In genomic region chr22:50443202-50443601, GRCh38 we compare ENCODE assay signal across 15 cellular contexts. TPM values are rescaled to one million over a fixed set of nuclear protein-coding genes. Genes with fewer than 3 reads are reported as not detected.
DNase-seq lines count a peak whose midpoint lies in the region; ATAC-seq and TF ChIP-seq lines count a peak whose summit lies in the region.
"Had no signal": no experiment of that assay in that cellular context is flagged by ENCODE, and none has a peak within 500 bp of the region (broad histone marks: within the 10 kb centered on the region; RNA-seq: fewer than 3 reads in every experiment).

No MANE protein-coding gene starts in this region.

- H3K27ac ChIP-seq in SU-DHL-6 (ENCODE audit: low read depth, low read length) (0 out of 2 replicates have a peak overlapping the region, but pooled peaks have one; percentile 12), endodermal cell (ENCODE audit: low read depth, low read length) (peak overlapping the region; percentile 60)

- H3K4me2 ChIP-seq in SU-DHL-6 (ENCODE audit: low read depth, low read length, poor library complexity, severe bottlenecking) = no peak overlapping the region

- H3K36me3 ChIP-seq in SU-DHL-6 (ENCODE audit: low read length) = no peaks in the 10 kb centered on the region
- H3K36me3 ChIP-seq in endodermal cell (ENCODE audit: control insufficient read depth, insufficient read depth, low read length) = peaks cover 10% of the 10 kb centered on the region

- H3K4me1 ChIP-seq in endodermal cell (ENCODE audit: control insufficient read depth, insufficient read depth, low read length) = no peaks in the 10 kb centered on the region

- peak overlapping the region; percentile 85 for H3K27ac Mint-ChIP-seq in activated T-cell treated with anti-CD3 and anti-CD28 coated beads, Interleukin-2, amount 50 U/mL, for 24 hours
- H3K27ac Mint-ChIP-seq in endodermal cell = peak overlapping the region; percentile 82
- peak overlapping the region; percentile 32 for H3K27ac Mint-ChIP-seq in stimulated activated naive B cell treated with anti-CD40 and anti-IgM and Interleukin-4, amounts not matched to agents 10 μg/mL and 1 μg/mL and 100 μg/mL, for 72 hours

- CTCF ChIA-PET in GM10248 (lab: Yijun Ruan, JAX) = no interaction called here

- H3K27me3 Mint-ChIP-seq in activated T-cell treated with anti-CD3 and anti-CD28 coated beads, Interleukin-2, amount 50 U/mL, for 24 hours = no peaks in the 10 kb centered on the region
- H3K27me3 Mint-ChIP-seq in endodermal cell (ENCODE audit: insufficient read depth) = no peaks in the 10 kb centered on the region
- H3K27me3 Mint-ChIP-seq in stimulated activated naive B cell treated with anti-CD40 and anti-IgM and Interleukin-4, amounts not matched to agents 10 μg/mL and 1 μg/mL and 100 μg/mL, for 72 hours = no peaks in the 10 kb centered on the region

- no peaks in the 10 kb centered on the region for H3K79me2 ChIP-seq in SU-DHL-6 (ENCODE audit: insufficient read depth, low read length)

- H4K20me1 ChIP-seq in SU-DHL-6 (ENCODE audit: low read depth, low read length) = no peaks in the 10 kb centered on the region

- H3K4me3 ChIP-seq in SU-DHL-6 (ENCODE audit: insufficient read depth, low read length, poor library complexity, severe bottlenecking) = no peak overlapping the region
- no peak overlapping the region for H3K4me3 ChIP-seq in endodermal cell (ENCODE audit: low read length)

- H3K4me3 Mint-ChIP-seq in activated T-cell treated with anti-CD3 and anti-CD28 coated beads, Interleukin-2, amount 50 U/mL, for 24 hours = no peak overlapping the region
- no peak overlapping the region for H3K4me3 Mint-ChIP-seq in endodermal cell
- H3K4me3 Mint-ChIP-seq in stimulated activated naive B cell treated with anti-CD40 and anti-IgM and Interleukin-4, amounts not matched to agents 10 μg/mL and 1 μg/mL and 100 μg/mL, for 72 hours = no peak overlapping the region

- H3K9me2 ChIP-seq in SU-DHL-6 (replicated peaks; ENCODE audit: insufficient read depth, low read length) = no peaks in the 10 kb centered on the region

- H3F3A ChIP-seq in SU-DHL-6 (ENCODE audit: insufficient read depth) = peaks cover 34% of the 10 kb centered on the region; the same call in 1 of the 2 replicates

- no peak for DNase-seq in activated T-cell treated with anti-CD3 and anti-CD28 coated beads, Interleukin-2, amount 50 U/mL, for 24 hours
- DNase-seq in activated T-cell treated with anti-CD3 and anti-CD28 coated beads for 4 hours (no peak), endodermal cell (no peak), DMS79 treated with DMSO at 0.1 percent for 48 hours (lab: John Stamatoyannopoulos, UW) (no peak), GM03348 (ENCODE audit: low spot score) (no peak), GM10248 (ENCODE audit: extremely low spot score) (no peak)
- no peak for DNase-seq in stimulated activated naive B cell treated with anti-CD40 and anti-IgM and Interleukin-4, amounts not matched to agents 10 μg/mL and 1 μg/mL and 100 μg/mL, for 72 hours
- DNase-seq: activated CD4-positive, alpha-beta T cell treated with anti-CD3 and anti-CD28 coated beads, Interleukin-2, amount 50 U/mL, for 4 hours; activated gamma-delta T cell treated with Interleukin-2 at 50 U/mL for 16 hours; DMS53; islet precursor cell had no signal

- H3K9me3 ChIP-seq in SU-DHL-6 (ENCODE audit: insufficient read depth, low read length) (no peaks in the 10 kb centered on the region), endodermal cell (ENCODE audit: control insufficient read depth, low read length) (no peaks in the 10 kb centered on the region)

- H3K9me3 Mint-ChIP-seq in activated T-cell treated with anti-CD3 and anti-CD28 coated beads, Interleukin-2, amount 50 U/mL, for 24 hours = no peaks in the 10 kb centered on the region
- no peaks in the 10 kb centered on the region for H3K9me3 Mint-ChIP-seq in endodermal cell
- no peaks in the 10 kb centered on the region for H3K9me3 Mint-ChIP-seq in stimulated activated naive B cell treated with anti-CD40 and anti-IgM and Interleukin-4, amounts not matched to agents 10 μg/mL and 1 μg/mL and 100 μg/mL, for 72 hours

- TF ChIP-seq CTCF in SU-DHL-6 (IDR thresholded peaks at IDR 0.05; ENCODE audit: insufficient read depth, low read length, poor library complexity, severe bottlenecking) = no peak
- TF ChIP-seq CTCF in endodermal cell (conservative IDR thresholded peaks at IDR 0.05) = no peak
- TF ChIP-seq CTCF in GM10248 (IDR thresholded peaks at IDR 0.05; ENCODE audit: control extremely low read depth, extremely low read depth, low read depth, missing control alignments) = no peak

- peaks cover 77% of the 10 kb centered on the region for H3K36me3 Mint-ChIP-seq in activated T-cell treated with anti-CD3 and anti-CD28 coated beads, Interleukin-2, amount 50 U/mL, for 24 hours (ENCODE audit: low read depth)
- peaks cover 30% of the 10 kb centered on the region for H3K36me3 Mint-ChIP-seq in endodermal cell (ENCODE audit: low read depth)
- H3K36me3 Mint-ChIP-seq in stimulated activated naive B cell treated with anti-CD40 and anti-IgM and Interleukin-4, amounts not matched to agents 10 μg/mL and 1 μg/mL and 100 μg/mL, for 72 hours = peaks cover 35 to 44% of the 10 kb centered on the region in 2 donors

- ATAC-seq in stimulated activated naive B cell treated with anti-CD40 and anti-IgM and Interleukin-4, amounts not matched to agents 10 μg/mL and 1 μg/mL and 100 μg/mL, for 72 hours (replicated peaks) = no peak

- H3K27me3 ChIP-seq in SU-DHL-6 (ENCODE audit: low read length) (no peaks in the 10 kb centered on the region), endodermal cell (ENCODE audit: control insufficient read depth, insufficient read depth, low read length, poor library complexity, severe bottlenecking) (no peaks in the 10 kb centered on the region)

- no peak overlapping the region for H3K9ac ChIP-seq in SU-DHL-6 (ENCODE audit: low read length)
- H3K9ac ChIP-seq in endodermal cell (ENCODE audit: extremely low read depth, low read length, poor library complexity, severe bottlenecking) = no peak overlapping the region

- H2AFZ ChIP-seq in SU-DHL-6 (ENCODE audit: low read depth, low read length, severe bottlenecking) = no peak overlapping the region

- POLR2A ChIA-PET in GM10248 (lab: Yijun Ruan, JAX) = no interaction called here

- H3K4me1 Mint-ChIP-seq in activated T-cell treated with anti-CD3 and anti-CD28 coated beads, Interleukin-2, amount 50 U/mL, for 24 hours (ENCODE audit: low read depth) = peaks cover 22% of the 10 kb centered on the region
- H3K4me1 Mint-ChIP-seq in endodermal cell = no peaks in the 10 kb centered on the region
- H3K4me1 Mint-ChIP-seq in stimulated activated naive B cell treated with anti-CD40 and anti-IgM and Interleukin-4, amounts not matched to agents 10 μg/mL and 1 μg/mL and 100 μg/mL, for 72 hours = peaks cover 11 to 20% of the 10 kb centered on the region in 2 donors

- 91 to 96% methylated on average over 5 to 15 of the region's 15 CpGs for WGBS in endodermal cell (ENCODE audit: insufficient coverage in 1 of 2, insufficient read length in 1 of 2), 2 experiments

RNA-seq across cellular contexts. Expression of gene SBF1, which starts 31.6 kb away (rescaled TPM):
- total RNA-seq in endodermal cell = 10 to 100 TPM; 89.9 to 90.1 TPM
- 84.3 TPM for polyA plus RNA-seq in endodermal cell (2013, experiment 1 of 2)
- 75.6 TPM for polyA plus RNA-seq in endodermal cell (2013, experiment 2 of 2)

RNA-seq across cellular contexts. Expression of gene ADM2, which starts 38.1 kb away (rescaled TPM):
- 1 to 10 TPM; 4.0 to 4.2 TPM for total RNA-seq in endodermal cell
- polyA plus RNA-seq in endodermal cell (2013, experiment 1 of 2) = 5.0 TPM
- 2.8 TPM for polyA plus RNA-seq in endodermal cell (2013, experiment 2 of 2)
- total RNA-seq: subcutaneous adipose tissue had no signal

RNA-seq across cellular contexts. Expression of gene MIOX, which starts 43.5 kb away (rescaled TPM):
- not detected for total RNA-seq in endodermal cell
- 0.21 TPM for polyA plus RNA-seq in endodermal cell (2013, experiment 1 of 2)
- polyA plus RNA-seq in endodermal cell (2013, experiment 2 of 2) = 0.29 TPM
- total RNA-seq: glomerular endothelial cell, sciatic nerve, subcutaneous adipose tissue had no signal

Comparison
In these comparisons a context has a peak if more than half of its experiments do, and no peak if none do; other contexts are left out.
1. H3K27ac Mint-ChIP-seq: peak in every context shown above with its lines; median percentile 85 in activated T-cell treated with anti-CD3 and anti-CD28 coated beads, Interleukin-2, amount 50 U/mL, for 24 hours; 82 in endodermal cell; 32 in stimulated activated naive B cell treated with anti-CD40 and anti-IgM and Interleukin-4, amounts not matched to agents 10 μg/mL and 1 μg/mL and 100 μg/mL, for 72 hours.